In genomic region chr13:41034862-41035261, GRCh38 we compare ENCODE assay signal across 1 cellular context.
TF ChIP-seq lines count a peak whose summit lies in the region.

No MANE protein-coding gene starts in this region.

TF ChIP-seq in GM12878, 131 proteins besides CTCF, POLR2A, EP300 and RAD21 (continued from another document):
- no peak for TF ChIP-seq HSF1 (IDR thresholded peaks at IDR 0.05; ENCODE audit: low read depth, low read length)
- TF ChIP-seq STAT1 (conservative IDR thresholded peaks at IDR 0.05): no peak
- no peak for TF ChIP-seq CBX5 (IDR thresholded peaks at IDR 0.05; ENCODE audit: low read depth)
- TF ChIP-seq MXI1 (IDR thresholded peaks at IDR 0.05; ENCODE audit: low read depth, low read length): no peak
- TF ChIP-seq FOXM1 (IDR thresholded peaks at IDR 0.05; ENCODE audit: low read depth, low read length): no peak
- TF ChIP-seq, protein P1, sequence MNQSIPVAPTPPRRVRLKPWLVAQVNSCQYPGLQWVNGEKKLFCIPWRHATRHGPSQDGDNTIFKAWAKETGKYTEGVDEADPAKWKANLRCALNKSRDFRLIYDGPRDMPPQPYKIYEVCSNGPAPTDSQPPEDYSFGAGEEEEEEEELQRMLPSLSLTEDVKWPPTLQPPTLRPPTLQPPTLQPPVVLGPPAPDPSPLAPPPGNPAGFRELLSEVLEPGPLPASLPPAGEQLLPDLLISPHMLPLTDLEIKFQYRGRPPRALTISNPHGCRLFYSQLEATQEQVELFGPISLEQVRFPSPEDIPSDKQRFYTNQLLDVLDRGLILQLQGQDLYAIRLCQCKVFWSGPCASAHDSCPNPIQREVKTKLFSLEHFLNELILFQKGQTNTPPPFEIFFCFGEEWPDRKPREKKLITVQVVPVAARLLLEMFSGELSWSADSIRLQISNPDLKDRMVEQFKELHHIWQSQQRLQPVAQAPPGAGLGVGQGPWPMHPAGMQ (IDR thresholded peaks at IDR 0.05; ENCODE audit: borderline replicate concordance): no peak
- no peak for TF ChIP-seq E2F8 (IDR thresholded peaks at IDR 0.05; ENCODE audit: low read depth, partially characterized antibody)
- no peak for TF ChIP-seq ETV6 (conservative IDR thresholded peaks at IDR 0.05 in 1 of 2, IDR thresholded peaks at IDR 0.05 in 1 of 2; ENCODE audit: borderline replicate concordance in 1 of 2, low read depth in 1 of 2)
